8 cellular contexts compared by ENCODE assay signal in the genomic region with DNA sequence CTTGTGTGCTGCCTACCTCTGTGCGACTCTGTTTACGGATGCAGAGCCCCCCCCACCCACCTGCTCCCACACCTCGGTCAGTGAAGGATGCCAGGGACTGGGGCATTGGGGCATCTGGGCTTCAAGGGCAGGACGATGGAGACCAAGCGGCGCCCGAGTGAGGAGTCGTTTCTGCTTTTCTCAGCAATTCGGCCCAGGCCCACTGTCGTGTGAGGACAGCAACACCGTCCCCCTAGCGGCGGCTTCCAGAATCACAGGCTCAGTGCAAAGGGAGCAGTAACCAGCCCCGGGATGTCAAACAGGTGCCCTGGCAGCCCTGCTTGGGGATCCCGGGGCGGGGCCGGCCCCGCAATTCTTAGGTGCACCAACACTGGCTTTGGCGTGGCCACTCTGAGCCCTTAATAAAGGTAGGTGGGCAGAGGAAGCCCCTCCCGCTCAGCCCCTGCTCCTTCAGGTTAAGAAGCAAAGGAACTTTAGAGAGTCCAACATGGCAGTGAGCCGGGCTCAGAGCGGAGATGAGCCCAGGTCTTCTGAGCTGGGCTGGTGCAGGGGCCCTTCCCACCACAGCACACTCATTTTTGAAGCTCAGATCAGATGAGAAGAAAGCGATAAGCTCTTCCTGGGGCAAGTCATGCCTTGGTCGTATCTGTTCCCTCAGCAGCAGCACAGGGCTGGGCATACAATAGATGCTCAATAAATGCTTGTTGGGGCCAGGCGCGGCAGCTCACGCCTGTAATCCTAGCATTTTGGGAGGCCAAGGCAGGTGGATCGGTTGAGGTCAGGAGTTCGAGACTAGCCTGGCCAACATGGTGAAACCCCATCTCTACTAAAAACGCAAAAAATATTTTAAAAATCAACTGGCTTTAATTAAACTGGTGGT. TPM values are rescaled to one million over a fixed set of nuclear protein-coding genes. Genes with fewer than 3 reads are reported as not detected.
DNase-seq lines count a peak whose midpoint lies in the region; ATAC-seq and TF ChIP-seq lines count a peak whose summit lies in the region.

No MANE protein-coding gene starts in this region.

- DNase-seq in DND-41 = peak; percentile 84
- DNase-seq in NOMO-1 treated with DMSO at 0.1 percent for 48 hours (lab: John Stamatoyannopoulos, UW; ENCODE audit: unreplicated experiment) = peak; percentile 84
- peak; percentile 69 for DNase-seq in activated CD8-positive, alpha-beta memory T cell treated with anti-CD3 and anti-CD28 coated beads, Interleukin-2, amount 50 U/mL, for 24 hours (ENCODE audit: extremely low read depth)
- DNase-seq in erythroblast (lab: John Stamatoyannopoulos, UW) = peak; percentile 49 to 72
- DNase-seq in naive B cell = peak; percentile 62
- DNase-seq in stimulated activated CD8-positive, alpha-beta memory T cell treated with anti-CD3 and anti-CD28 coated beads, Interleukin-7, amount 100 ng/mL, for 48 hours (ENCODE audit: extremely low read depth in 1 of 2, low read depth in 1 of 2) = peak; percentile 67 to 73

- no peaks in the 10 kb centered on the region for H3K9me3 Mint-ChIP-seq in naive B cell

- H3K79me2 ChIP-seq in DND-41 (ENCODE audit: insufficient read depth, low read length) = no peaks in the 10 kb centered on the region

- H3K4me1 Mint-ChIP-seq in naive B cell = peaks cover 12 to 31% (median 21%) of the 10 kb centered on the region in 3 donors

- H3K4me3 Mint-ChIP-seq in naive B cell = no peak overlapping the region

- H2AFZ ChIP-seq in DND-41 (ENCODE audit: low read depth, low read length) = peak overlapping the region; percentile 47; the same call in 1 of the 2 replicates

- no peaks in the 10 kb centered on the region for H3K36me3 Mint-ChIP-seq in naive B cell

- H4K20me1 ChIP-seq in DND-41 (ENCODE audit: insufficient read depth, low read length) = no peaks in the 10 kb centered on the region

- TF ChIP-seq POLR2A in erythroblast (IDR thresholded peaks at IDR 0.05; ENCODE audit: low read length) = no peak

- H3K27me3 Mint-ChIP-seq in naive B cell = peaks cover 10 to 31% (median 25%) of the 10 kb centered on the region in 3 donors

- H3K9ac ChIP-seq in DND-41 (ENCODE audit: low read depth, low read length) = no peak overlapping the region

- ATAC-seq in DND-41 (ENCODE audit: insufficient read depth, low read depth) (peak; percentile 97), HG03521 (IDR thresholded peaks at IDR 0.05; ENCODE audit: unreplicated experiment) (peak; percentile 41), naive B cell (ENCODE audit: low read depth in 2 of 2) (peak; percentile 83), HG02884 (IDR thresholded peaks at IDR 0.05; ENCODE audit: unreplicated experiment) (no peak)

- no peak overlapping the region for H3K27ac Mint-ChIP-seq in naive B cell

- no peak overlapping the region for H3K4me3 ChIP-seq in DND-41 (ENCODE audit: low read depth in 1 of 2, low read length in 2 of 2)

- H3K27ac ChIP-seq in DND-41 (ENCODE audit: low read length) = no peak overlapping the region

- no peaks in the 10 kb centered on the region for H3K36me3 ChIP-seq in DND-41 (ENCODE audit: insufficient read depth, low read length)

- H3K4me1 ChIP-seq in DND-41 (ENCODE audit: insufficient read depth, low read length) = no peaks in the 10 kb centered on the region

- H3K4me2 ChIP-seq in DND-41 (ENCODE audit: insufficient read depth, low read length) = no peak overlapping the region

- H3K27me3 ChIP-seq in DND-41 (ENCODE audit: insufficient read depth, low read length, poor library complexity) = peaks cover 3% of the 10 kb centered on the region

- H3K9me3 ChIP-seq in DND-41 (ENCODE audit: insufficient read depth, low read length, severe bottlenecking) = no peaks in the 10 kb centered on the region

- peak; percentile 91 for TF ChIP-seq CTCF in DND-41 (IDR thresholded peaks at IDR 0.05; ENCODE audit: borderline replicate concordance, extremely low read depth, low read length, poor library complexity, severe bottlenecking)

RNA-seq across cellular contexts. Expression of a gene that starts 51.3 kb away (rescaled TPM):
- polyA plus RNA-seq in naive B cell (ENCODE audit: low read depth in 6 of 6) = 10 to 100 TPM; 38.9 to 83.8 (median 64.3) TPM
